25 cellular contexts compared by ENCODE assay signal in genomic region chr11:17771841-17772401, GRCh38. TPM values are rescaled to one million over a fixed set of nuclear protein-coding genes. Genes with fewer than 3 reads are reported as not detected.
"Had no signal": no experiment of that assay in that cellular context is flagged by ENCODE, and none has a peak within 500 bp of the region (broad histone marks: within the 10 kb centered on the region; RNA-seq: fewer than 3 reads in every experiment).

No MANE protein-coding gene starts in this region.

- FAIRE-seq: HepG2, RCC 7860 had no signal

- DNase-seq: IMR-90, Karpas-422, KG1, MG63, NCI-H1092, NCI-H1105 treated with DMSO at 0.1 percent for 48 hours, NCI-H1417 treated with DMSO at 0.1 percent for 48 hours, NCI-H146, NCI-H187, NCI-H2029, NCI-H2081 treated with DMSO at 0.1 percent for 48 hours, NCI-H2171, NCI-H226, NCI-H446, NCI-H510A, NCI-H524 treated with DMSO at 0.1 percent for 48 hours, NCI-H69, NCI-H774, RPMI8226, SHP77, SK-N-SH had no signal

- ATAC-seq: HepG2 had no signal

- H3K4me2 ChIP-seq: SK-N-SH had no signal

- H3K36me3 ChIP-seq: MG63 had no signal

- H3K27me3 ChIP-seq: MG63 had no signal

- H3K4me3 ChIP-seq: MG63 had no signal

- H3K9me3 ChIP-seq: MG63, SK-N-SH had no signal

- H3K9ac ChIP-seq: SK-N-SH had no signal

RNA-seq across cellular contexts. Expression of gene KCNC1, which starts 37.3 kb away (rescaled TPM):
- total RNA-seq: IMR-90 had no signal

RNA-seq across cellular contexts. Expression of gene MYOD1, which starts 52.5 kb away (rescaled TPM):
- total RNA-seq: HepG2, HT1080, IMR-90, SK-MEL-5 had no signal
- polyA plus RNA-seq: HepG2, IMR-90, SK-N-SH had no signal
